ENCODE assay signal across 8 cellular contexts in the genomic region with DNA sequence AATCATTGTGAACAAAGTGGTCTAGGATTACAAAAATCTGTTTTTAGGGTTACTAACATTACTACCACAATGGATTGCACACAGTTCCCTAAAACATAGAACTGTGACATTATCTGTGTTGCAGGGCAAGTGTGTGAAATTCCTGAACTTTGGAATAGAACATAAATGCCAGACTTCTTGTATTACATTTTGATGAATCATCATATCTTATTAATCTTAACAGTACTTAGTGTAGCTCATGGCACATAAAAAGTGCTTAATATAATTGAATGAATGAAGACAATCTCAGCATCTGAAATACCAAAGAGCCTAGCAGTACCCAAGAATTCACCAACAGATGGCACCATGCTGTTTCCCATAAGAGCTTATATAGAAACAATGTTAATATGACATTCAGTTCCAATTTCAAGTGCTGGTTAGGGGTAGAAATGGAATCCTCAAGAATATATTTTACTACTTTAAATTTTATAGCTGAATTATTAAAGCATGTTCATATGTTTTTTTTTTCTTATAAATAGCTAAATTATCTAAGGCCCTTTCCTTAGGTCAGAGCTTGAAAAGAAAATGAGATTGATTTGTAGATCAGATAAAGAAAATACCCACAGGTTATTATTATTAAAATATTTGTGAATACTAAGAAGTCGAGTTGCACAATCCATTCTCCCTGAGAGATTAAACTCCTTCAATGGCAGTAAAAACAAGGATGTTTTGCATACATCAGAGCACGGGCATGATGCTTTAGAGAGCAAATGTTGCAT.
DNase-seq lines count a peak whose midpoint lies in the region; ATAC-seq, FAIRE-seq and TF ChIP-seq lines count a peak whose summit lies in the region.

No MANE protein-coding gene starts in this region.

- in situ Hi-C loops in astrocyte of the spinal cord (cut with HindIII; ENCODE audit: low sequenced_read_pairs) = no loop called here

- ATAC-seq in GM21423 (IDR thresholded peaks at IDR 0.05; ENCODE audit: unreplicated experiment) = no peak

- peak; percentile 30 for DNase-seq in CMK (ENCODE audit: low read depth)
- peak; percentile 19 for DNase-seq in GM19240 (ENCODE audit: insufficient read length, low spot score)
- peak; percentile 72 for DNase-seq in NAMALWA (ENCODE audit: low spot score)
- peak; percentile 70 for DNase-seq in astrocyte of the spinal cord (ENCODE audit: low read depth, low spot score)
- DNase-seq in activated CD8-positive, alpha-beta memory T cell treated with anti-CD3 and anti-CD28 coated beads for 24 hours = no peak
- DNase-seq in T1000 (lab: John Stamatoyannopoulos, UW) = no peak

- no peak overlapping the region for H3K4me3 ChIP-seq in astrocyte of the spinal cord (ENCODE audit: low read depth, low read length)

- TF ChIP-seq CTCF in astrocyte of the spinal cord (IDR thresholded peaks at IDR 0.05; ENCODE audit: low read depth, low read length) = peak; percentile 58

- peak; percentile 99 for FAIRE-seq in islet of Langerhans (lab: Jason Lieb, UNC)

Comparison
In these comparisons a context has a peak if more than half of its experiments do, and no peak if none do; other contexts are left out.
1. DNase-seq: peak in CMK (single experiment), GM19240 (single experiment), NAMALWA (single experiment) and astrocyte of the spinal cord (single experiment); none in activated CD8-positive, alpha-beta memory T cell treated with anti-CD3 and anti-CD28 coated beads for 24 hours (single experiment) and T1000 (single experiment).